9 cellular contexts compared by ENCODE assay signal in the genomic region with DNA sequence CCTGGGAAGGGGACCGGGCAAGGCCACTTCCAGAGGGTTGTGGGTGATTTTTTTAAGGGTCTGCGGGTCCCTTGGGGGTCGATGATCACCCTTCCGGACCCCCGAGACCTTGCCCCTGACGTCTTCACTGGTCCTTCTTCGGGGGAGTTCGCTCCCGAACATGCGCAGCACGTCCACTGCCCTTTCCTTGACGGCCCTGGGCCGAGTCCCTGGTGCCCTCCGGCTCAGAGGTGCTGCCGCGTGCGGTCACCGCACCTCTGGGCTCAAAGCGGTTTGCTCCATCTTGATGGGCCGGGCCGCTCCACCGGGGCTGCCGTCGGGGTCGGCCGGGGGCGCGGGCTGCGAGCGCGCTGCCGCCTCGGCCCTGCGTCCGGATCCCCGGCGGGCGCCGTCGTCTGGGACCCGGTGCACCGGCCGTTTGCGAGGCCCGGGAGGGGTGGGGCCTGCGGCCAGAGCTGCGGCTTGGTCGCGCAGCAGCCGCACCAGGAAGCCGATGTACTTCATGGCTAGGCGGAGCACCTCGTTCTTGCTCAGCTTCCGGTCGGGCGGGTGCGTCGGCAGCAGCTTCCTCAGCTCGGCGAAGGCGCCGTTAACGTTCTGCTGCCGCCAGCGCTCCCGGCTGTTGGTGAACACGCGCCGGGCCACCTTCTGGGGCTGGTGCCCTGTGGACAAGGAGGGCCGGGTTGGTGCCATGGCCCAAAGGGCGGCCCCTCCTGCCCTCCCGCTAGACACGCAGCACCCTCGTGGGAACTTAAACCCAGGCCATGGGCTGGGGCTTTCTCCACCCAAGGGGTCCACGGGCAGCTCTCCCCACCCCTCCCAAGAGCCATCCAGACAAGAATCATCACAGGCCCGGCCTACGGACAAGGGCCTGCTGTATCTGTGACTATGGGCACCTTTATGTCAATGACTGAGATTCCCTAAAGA. TPM values are rescaled to one million over a fixed set of nuclear protein-coding genes. Genes with fewer than 3 reads are reported as not detected.
DNase-seq lines count a peak whose midpoint lies in the region; FAIRE-seq and TF ChIP-seq lines count a peak whose summit lies in the region.
"Had no signal": no experiment of that assay in that cellular context is flagged by ENCODE, and none has a peak within 500 bp of the region (broad histone marks: within the 10 kb centered on the region; RNA-seq: fewer than 3 reads in every experiment).

No MANE protein-coding gene starts in this region.

- peak overlapping the region; percentile 27 for H3K4me3 ChIP-seq in colonic mucosa
- H3K4me3 ChIP-seq in mononuclear cell (ENCODE audit: low read length): peak overlapping the region; percentile 38
- H3K4me3 ChIP-seq in stomach smooth muscle (ENCODE audit: low read length in 2 of 2): peak overlapping the region; percentile 53 to 64
- H3K4me3 ChIP-seq: A549 had no signal

- H3K9ac ChIP-seq in colonic mucosa (ENCODE audit: low read depth in 2 of 2, low read length in 2 of 2) (peak overlapping the region; percentile 55 to 71), stomach smooth muscle (ENCODE audit: low read length in 2 of 2) (peak overlapping the region in 1 of 2 donors; percentile 23)

- intact Hi-C loops in colonic mucosa (cut with DNase I): loop anchor here (10.0 kb wide), 1 partner anchor 65 kb away; no protein-coding TSS in a partner anchor

- no peak for TF ChIP-seq POLR2A in H54 (IDR thresholded peaks at IDR 0.05; ENCODE audit: low read depth, low read length)

- H3K36me3 ChIP-seq in colonic mucosa: no peaks in the 10 kb centered on the region
- H3K36me3 ChIP-seq in stomach smooth muscle (ENCODE audit: control insufficient read depth in 2 of 2, insufficient read depth in 2 of 2, low read length in 2 of 2): peaks cover 0 to 6% of the 10 kb centered on the region in 2 donors

- H3K9me3 ChIP-seq in colonic mucosa (no peaks in the 10 kb centered on the region), mononuclear cell (ENCODE audit: low read depth, low read length) (no peaks in the 10 kb centered on the region), stomach smooth muscle (ENCODE audit: control insufficient read depth in 2 of 2, low read length in 2 of 2) (no peaks in the 10 kb centered on the region)
- H3K9me3 ChIP-seq: A549 had no signal

- FAIRE-seq in H54 (lab: Jason Lieb, UNC): no peak
- FAIRE-seq: A549 had no signal

- H3K27ac ChIP-seq in colonic mucosa (peak overlapping the region; percentile 65), stomach smooth muscle (ENCODE audit: low read length) (peak overlapping the region; percentile 73)
- H3K27ac ChIP-seq: A549 had no signal

- H3K4me1 ChIP-seq in colonic mucosa (peaks cover 21% of the 10 kb centered on the region), mononuclear cell (ENCODE audit: insufficient read depth, low read length) (peaks cover 86% of the 10 kb centered on the region), stomach smooth muscle (ENCODE audit: control insufficient read depth, insufficient read depth, low read length) (peaks cover 34% of the 10 kb centered on the region)

- no peak for TF ChIP-seq CTCF in colonic mucosa (IDR thresholded peaks at IDR 0.05)

- H3K27me3 ChIP-seq in colonic mucosa: no peaks in the 10 kb centered on the region
- H3K27me3 ChIP-seq in mononuclear cell (ENCODE audit: insufficient read depth, low read length): peaks cover 3% of the 10 kb centered on the region
- H3K27me3 ChIP-seq in stomach smooth muscle (ENCODE audit: control insufficient read depth in 1 of 2, insufficient read depth in 2 of 2, low read length in 2 of 2): peaks cover 2 to 8% of the 10 kb centered on the region in 2 donors

- DNase-seq in NCI-H2107 treated with DMSO at 0.1 percent for 48 hours (lab: John Stamatoyannopoulos, UW; ENCODE audit: unreplicated experiment) (peak; percentile 13), NCI-H2107 (lab: John Stamatoyannopoulos, UW) (no peak), colonic mucosa (peak; percentile 81), NCI-H2171 treated with DMSO at 0.1 percent for 48 hours (lab: John Stamatoyannopoulos, UW) (no peak), H54 (ENCODE audit: insufficient read length, low spot score) (no peak)
- peak; percentile 28 to 74 (median 56) for DNase-seq in activated CD4-positive, CD25-positive, alpha-beta regulatory T cell (lab: John Stamatoyannopoulos, UW)

RNA-seq across cellular contexts. Expression of a gene that starts 3.3 kb away (rescaled TPM):
- total RNA-seq in colonic mucosa: 1 to 10 TPM; 3.6 to 4.5 TPM
- 20.5 TPM for total RNA-seq in mononuclear cell

RNA-seq across cellular contexts. Expression of a gene that starts 17.2 kb away (rescaled TPM):
- total RNA-seq in colonic mucosa (10 to 100 TPM; 17.5 to 40.1 TPM), mononuclear cell (30.7 TPM)

RNA-seq across cellular contexts. Expression of a gene that starts 18.7 kb away (rescaled TPM):
- total RNA-seq in colonic mucosa (100 to 1,000 TPM in 1 of 2 donors, 10 to 100 TPM in 1; 56.7 to 119 TPM), mononuclear cell (16.0 TPM)

RNA-seq across cellular contexts. Expression of a gene that starts 50.8 kb away (rescaled TPM):
- total RNA-seq in colonic mucosa: 10 to 100 TPM; 51.0 to 78.2 TPM
- total RNA-seq in mononuclear cell: 71.7 TPM

RNA-seq across cellular contexts. Expression of a gene that starts 50.9 kb away (rescaled TPM):
- total RNA-seq in colonic mucosa (100 to 1,000 TPM in 1 of 2 donors, 10 to 100 TPM in 1; 83.4 to 116 TPM), mononuclear cell (222 TPM)

Comparison
In these comparisons a context has a peak if more than half of its experiments do, and no peak if none do; other contexts are left out.
1. DNase-seq: peak in NCI-H2107 treated with DMSO at 0.1 percent for 48 hours (single experiment), activated CD4-positive, CD25-positive, alpha-beta regulatory T cell (4 of 4) and colonic mucosa (single experiment); none in NCI-H2107 (single experiment), NCI-H2171 treated with DMSO at 0.1 percent for 48 hours (single experiment) and H54 (single experiment).
2. Peak in every context shown above with its lines, with median percentiles within 50 percentile points of each other: H3K4me3 ChIP-seq.